In genomic region chr2:43292297-43292696, GRCh38 we compare ENCODE assay signal across 2 cellular contexts.
TF ChIP-seq lines count a peak whose summit lies in the region.

No MANE protein-coding gene starts in this region.

TF ChIP-seq in IMR-90, 13 proteins besides CTCF, POLR2A, EP300 and RAD21:
- TF ChIP-seq NFE2L2 (IDR thresholded peaks at IDR 0.05; ENCODE audit: low read depth, low read length) (no peak), MAFK (IDR thresholded peaks at IDR 0.05; ENCODE audit: low read depth, low read length) (peak; percentile 81)
TF ChIP-seq in IMR-90: peak in this region for 1.

TF ChIP-seq in HepG2, 621 proteins besides CTCF, POLR2A, EP300 and RAD21:
- TF ChIP-seq, protein P1, sequence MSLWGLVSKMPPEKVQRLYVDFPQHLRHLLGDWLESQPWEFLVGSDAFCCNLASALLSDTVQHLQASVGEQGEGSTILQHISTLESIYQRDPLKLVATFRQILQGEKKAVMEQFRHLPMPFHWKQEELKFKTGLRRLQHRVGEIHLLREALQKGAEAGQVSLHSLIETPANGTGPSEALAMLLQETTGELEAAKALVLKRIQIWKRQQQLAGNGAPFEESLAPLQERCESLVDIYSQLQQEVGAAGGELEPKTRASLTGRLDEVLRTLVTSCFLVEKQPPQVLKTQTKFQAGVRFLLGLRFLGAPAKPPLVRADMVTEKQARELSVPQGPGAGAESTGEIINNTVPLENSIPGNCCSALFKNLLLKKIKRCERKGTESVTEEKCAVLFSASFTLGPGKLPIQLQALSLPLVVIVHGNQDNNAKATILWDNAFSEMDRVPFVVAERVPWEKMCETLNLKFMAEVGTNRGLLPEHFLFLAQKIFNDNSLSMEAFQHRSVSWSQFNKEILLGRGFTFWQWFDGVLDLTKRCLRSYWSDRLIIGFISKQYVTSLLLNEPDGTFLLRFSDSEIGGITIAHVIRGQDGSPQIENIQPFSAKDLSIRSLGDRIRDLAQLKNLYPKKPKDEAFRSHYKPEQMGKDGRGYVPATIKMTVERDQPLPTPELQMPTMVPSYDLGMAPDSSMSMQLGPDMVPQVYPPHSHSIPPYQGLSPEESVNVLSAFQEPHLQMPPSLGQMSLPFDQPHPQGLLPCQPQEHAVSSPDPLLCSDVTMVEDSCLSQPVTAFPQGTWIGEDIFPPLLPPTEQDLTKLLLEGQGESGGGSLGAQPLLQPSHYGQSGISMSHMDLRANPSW (CRISPR knock-in tag; IDR thresholded peaks at IDR 0.05; ENCODE audit: borderline replicate concordance), result no peak
- TF ChIP-seq MAFF (IDR thresholded peaks at IDR 0.05; ENCODE audit: low read depth, low read length), result peak; percentile 93
- TF ChIP-seq NFKBIZ (CRISPR knock-in tag; IDR thresholded peaks at IDR 0.05), result no peak
- TF ChIP-seq SIN3A (IDR thresholded peaks at IDR 0.05; ENCODE audit: borderline replicate concordance, low read depth, low read length), result no peak
- TF ChIP-seq RARA (CRISPR knock-in tag; IDR thresholded peaks at IDR 0.05), result no peak
- TF ChIP-seq MAFK (conservative IDR thresholded peaks at IDR 0.05 in 1 of 2, IDR thresholded peaks at IDR 0.05 in 1 of 2; ENCODE audit: low read length in 2 of 2), result peak; percentile 92 to 96
- no peak for TF ChIP-seq MED13 (CRISPR knock-in tag; IDR thresholded peaks at IDR 0.05)
